In the genomic region with DNA sequence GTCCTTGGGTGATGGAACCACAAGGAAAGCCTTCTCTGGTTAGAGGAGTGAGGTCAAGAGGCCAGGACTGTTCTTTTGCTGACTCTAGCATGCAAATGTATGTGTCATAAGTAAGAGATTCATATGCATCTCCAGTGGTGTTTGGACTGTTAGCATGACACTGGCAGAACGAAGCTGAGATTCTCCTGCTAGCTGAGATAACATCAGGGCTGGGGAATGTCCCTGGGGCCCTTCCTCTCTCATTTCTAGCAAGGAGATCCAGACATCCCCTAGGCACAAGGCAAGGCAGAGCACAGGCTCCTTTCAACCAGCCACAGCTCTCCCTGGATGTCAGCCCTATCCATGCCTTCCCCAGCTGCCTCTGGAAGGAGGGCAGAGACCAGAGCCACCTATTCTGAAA, we compare ENCODE assay signal across 2 cellular contexts.
TF ChIP-seq lines count a peak whose summit lies in the region.

No MANE protein-coding gene starts in this region.

TF ChIP-seq in SK-N-SH, 30 proteins besides CTCF, POLR2A, EP300 and RAD21 (continued from another document):
- TF ChIP-seq, protein P1, sequence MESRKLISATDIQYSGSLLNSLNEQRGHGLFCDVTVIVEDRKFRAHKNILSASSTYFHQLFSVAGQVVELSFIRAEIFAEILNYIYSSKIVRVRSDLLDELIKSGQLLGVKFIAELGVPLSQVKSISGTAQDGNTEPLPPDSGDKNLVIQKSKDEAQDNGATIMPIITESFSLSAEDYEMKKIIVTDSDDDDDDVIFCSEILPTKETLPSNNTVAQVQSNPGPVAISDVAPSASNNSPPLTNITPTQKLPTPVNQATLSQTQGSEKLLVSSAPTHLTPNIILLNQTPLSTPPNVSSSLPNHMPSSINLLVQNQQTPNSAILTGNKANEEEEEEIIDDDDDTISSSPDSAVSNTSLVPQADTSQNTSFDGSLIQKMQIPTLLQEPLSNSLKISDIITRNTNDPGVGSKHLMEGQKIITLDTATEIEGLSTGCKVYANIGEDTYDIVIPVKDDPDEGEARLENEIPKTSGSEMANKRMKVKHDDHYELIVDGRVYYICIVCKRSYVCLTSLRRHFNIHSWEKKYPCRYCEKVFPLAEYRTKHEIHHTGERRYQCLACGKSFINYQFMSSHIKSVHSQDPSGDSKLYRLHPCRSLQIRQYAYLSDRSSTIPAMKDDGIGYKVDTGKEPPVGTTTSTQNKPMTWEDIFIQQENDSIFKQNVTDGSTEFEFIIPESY (IDR thresholded peaks at IDR 0.05; ENCODE audit: borderline replicate concordance, low read depth) = no peak

TF ChIP-seq in SK-N-SH treated with all-trans-retinoic acid at 6 μM for 48 hours, 23 proteins besides CTCF, POLR2A, EP300 and RAD21 (continued from another document):
- no peak for TF ChIP-seq PPARA (CRISPR knock-in tag; IDR thresholded peaks at IDR 0.05; ENCODE audit: borderline replicate concordance)
- TF ChIP-seq, protein P2, sequence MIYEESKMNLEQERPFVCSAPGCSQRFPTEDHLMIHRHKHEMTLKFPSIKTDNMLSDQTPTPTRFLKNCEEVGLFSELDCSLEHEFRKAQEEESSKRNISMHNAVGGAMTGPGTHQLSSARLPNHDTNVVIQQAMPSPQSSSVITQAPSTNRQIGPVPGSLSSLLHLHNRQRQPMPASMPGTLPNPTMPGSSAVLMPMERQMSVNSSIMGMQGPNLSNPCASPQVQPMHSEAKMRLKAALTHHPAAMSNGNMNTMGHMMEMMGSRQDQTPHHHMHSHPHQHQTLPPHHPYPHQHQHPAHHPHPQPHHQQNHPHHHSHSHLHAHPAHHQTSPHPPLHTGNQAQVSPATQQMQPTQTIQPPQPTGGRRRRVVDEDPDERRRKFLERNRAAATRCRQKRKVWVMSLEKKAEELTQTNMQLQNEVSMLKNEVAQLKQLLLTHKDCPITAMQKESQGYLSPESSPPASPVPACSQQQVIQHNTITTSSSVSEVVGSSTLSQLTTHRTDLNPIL (CRISPR knock-in tag; IDR thresholded peaks at IDR 0.05; ENCODE audit: low read depth) = no peak
- no peak for TF ChIP-seq ZNF8 (CRISPR knock-in tag; IDR thresholded peaks at IDR 0.05)
- no peak for TF ChIP-seq TOX (CRISPR knock-in tag; IDR thresholded peaks at IDR 0.05; ENCODE audit: borderline replicate concordance)
- TF ChIP-seq, protein P3, sequence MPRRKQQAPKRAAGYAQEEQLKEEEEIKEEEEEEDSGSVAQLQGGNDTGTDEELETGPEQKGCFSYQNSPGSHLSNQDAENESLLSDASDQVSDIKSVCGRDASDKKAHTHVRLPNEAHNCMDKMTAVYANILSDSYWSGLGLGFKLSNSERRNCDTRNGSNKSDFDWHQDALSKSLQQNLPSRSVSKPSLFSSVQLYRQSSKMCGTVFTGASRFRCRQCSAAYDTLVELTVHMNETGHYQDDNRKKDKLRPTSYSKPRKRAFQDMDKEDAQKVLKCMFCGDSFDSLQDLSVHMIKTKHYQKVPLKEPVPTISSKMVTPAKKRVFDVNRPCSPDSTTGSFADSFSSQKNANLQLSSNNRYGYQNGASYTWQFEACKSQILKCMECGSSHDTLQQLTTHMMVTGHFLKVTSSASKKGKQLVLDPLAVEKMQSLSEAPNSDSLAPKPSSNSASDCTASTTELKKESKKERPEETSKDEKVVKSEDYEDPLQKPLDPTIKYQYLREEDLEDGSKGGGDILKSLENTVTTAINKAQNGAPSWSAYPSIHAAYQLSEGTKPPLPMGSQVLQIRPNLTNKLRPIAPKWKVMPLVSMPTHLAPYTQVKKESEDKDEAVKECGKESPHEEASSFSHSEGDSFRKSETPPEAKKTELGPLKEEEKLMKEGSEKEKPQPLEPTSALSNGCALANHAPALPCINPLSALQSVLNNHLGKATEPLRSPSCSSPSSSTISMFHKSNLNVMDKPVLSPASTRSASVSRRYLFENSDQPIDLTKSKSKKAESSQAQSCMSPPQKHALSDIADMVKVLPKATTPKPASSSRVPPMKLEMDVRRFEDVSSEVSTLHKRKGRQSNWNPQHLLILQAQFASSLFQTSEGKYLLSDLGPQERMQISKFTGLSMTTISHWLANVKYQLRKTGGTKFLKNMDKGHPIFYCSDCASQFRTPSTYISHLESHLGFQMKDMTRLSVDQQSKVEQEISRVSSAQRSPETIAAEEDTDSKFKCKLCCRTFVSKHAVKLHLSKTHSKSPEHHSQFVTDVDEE (CRISPR knock-in tag; IDR thresholded peaks at IDR 0.05) = no peak
- no peak for TF ChIP-seq CSDC2 (CRISPR knock-in tag; IDR thresholded peaks at IDR 0.05)
- no peak for TF ChIP-seq ZC3H10 (CRISPR knock-in tag; IDR thresholded peaks at IDR 0.05)
- TF ChIP-seq ZNF70 (CRISPR knock-in tag; IDR thresholded peaks at IDR 0.05) = no peak
- no peak for TF ChIP-seq ZFP3 (CRISPR knock-in tag; IDR thresholded peaks at IDR 0.05)
- no peak for TF ChIP-seq BACH2 (CRISPR knock-in tag; IDR thresholded peaks at IDR 0.05; ENCODE audit: borderline replicate concordance)
- TF ChIP-seq TCF4 (CRISPR knock-in tag; IDR thresholded peaks at IDR 0.05; ENCODE audit: borderline replicate concordance) = no peak
- TF ChIP-seq ISL1 (CRISPR knock-in tag; IDR thresholded peaks at IDR 0.05) = no peak
- TF ChIP-seq, protein P4, sequence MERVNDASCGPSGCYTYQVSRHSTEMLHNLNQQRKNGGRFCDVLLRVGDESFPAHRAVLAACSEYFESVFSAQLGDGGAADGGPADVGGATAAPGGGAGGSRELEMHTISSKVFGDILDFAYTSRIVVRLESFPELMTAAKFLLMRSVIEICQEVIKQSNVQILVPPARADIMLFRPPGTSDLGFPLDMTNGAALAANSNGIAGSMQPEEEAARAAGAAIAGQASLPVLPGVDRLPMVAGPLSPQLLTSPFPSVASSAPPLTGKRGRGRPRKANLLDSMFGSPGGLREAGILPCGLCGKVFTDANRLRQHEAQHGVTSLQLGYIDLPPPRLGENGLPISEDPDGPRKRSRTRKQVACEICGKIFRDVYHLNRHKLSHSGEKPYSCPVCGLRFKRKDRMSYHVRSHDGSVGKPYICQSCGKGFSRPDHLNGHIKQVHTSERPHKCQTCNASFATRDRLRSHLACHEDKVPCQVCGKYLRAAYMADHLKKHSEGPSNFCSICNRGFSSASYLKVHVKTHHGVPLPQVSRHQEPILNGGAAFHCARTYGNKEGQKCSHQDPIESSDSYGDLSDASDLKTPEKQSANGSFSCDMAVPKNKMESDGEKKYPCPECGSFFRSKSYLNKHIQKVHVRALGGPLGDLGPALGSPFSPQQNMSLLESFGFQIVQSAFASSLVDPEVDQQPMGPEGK (CRISPR knock-in tag; IDR thresholded peaks at IDR 0.05; ENCODE audit: borderline replicate concordance) = no peak
TF ChIP-seq in SK-N-SH treated with all-trans-retinoic acid at 6 μM for 48 hours: peak in this region for 0.
